ENCODE assay signal across 26 cellular contexts in genomic region chr7:141418087-141418486, GRCh38.
"Had no signal": no experiment of that assay in that cellular context is flagged by ENCODE, and none has a peak within 500 bp of the region (broad histone marks: within the 10 kb centered on the region; RNA-seq: fewer than 3 reads in every experiment).

No MANE protein-coding gene starts in this region.

- H3K36me3 ChIP-seq: neutrophil, ovary, tibial artery had no signal

- H3K27me3 ChIP-seq: hepatocyte, neutrophil, ovary, tibial artery had no signal

- H3K4me3 Mint-ChIP-seq: activated CD4-positive, alpha-beta memory T cell treated with anti-CD3 and anti-CD28 coated beads, Interleukin-2, amount 10 ng/mL, durations not matched to agents 7 days and 5 days; activated naive CD4-positive, alpha-beta T cell treated with anti-CD3 and anti-CD28 coated beads for 36 hours; activated T-cell treated with anti-CD3 and anti-CD28 coated beads, Interleukin-2, amount 50 U/mL, for 72 hours; natural killer cell; stimulated activated naive CD8-positive, alpha-beta T cell treated with anti-CD3 and anti-CD28 coated beads, Interleukin-15, Interleukin-2, amounts not matched to agents 100 ng/mL and 50 ng/mL, for 24 hours; T-helper 17 cell had no signal

- H3K9me3 ChIP-seq: neutrophil, ovary, tibial artery had no signal

- H3K27ac Mint-ChIP-seq: activated CD4-positive, alpha-beta memory T cell treated with anti-CD3 and anti-CD28 coated beads, Interleukin-2, amount 10 ng/mL, durations not matched to agents 7 days and 5 days; activated naive CD4-positive, alpha-beta T cell treated with anti-CD3 and anti-CD28 coated beads for 36 hours; activated T-cell treated with anti-CD3 and anti-CD28 coated beads, Interleukin-2, amount 50 U/mL, for 72 hours; natural killer cell; stimulated activated naive CD8-positive, alpha-beta T cell treated with anti-CD3 and anti-CD28 coated beads, Interleukin-15, Interleukin-2, amounts not matched to agents 100 ng/mL and 50 ng/mL, for 24 hours; T-helper 17 cell had no signal

- DNase-seq: activated CD4-positive, alpha-beta memory T cell treated with anti-CD3 and anti-CD28 coated beads, Interleukin-2, amount 10 ng/mL, durations not matched to agents 7 days and 5 days; activated CD4-positive, alpha-beta T cell treated with anti-CD3 and anti-CD28 coated beads for 48 hours; activated effector memory CD4-positive, alpha-beta T cell treated with Interleukin-2 at 50 U/mL for 16 hours; activated naive CD4-positive, alpha-beta T cell treated with anti-CD3 and anti-CD28 coated beads for 36 hours; activated T-cell treated with anti-CD3 and anti-CD28 coated beads, Interleukin-2, amount 50 U/mL, for 72 hours; cerebellar nuclear complex; cortex of kidney; erythroblast; foreskin melanocyte; glutamatergic neuron; kidney glomerular epithelial cell; left ventricle myocardium superior; mammary epithelial cell; midbrain; natural killer cell; ovary; right cardiac atrium; stimulated activated CD4-positive, alpha-beta T cell treated with anti-CD3 and anti-CD28 coated beads, Interleukin-12 subunit alpha, Interleukin-12 subunit beta, amount 100 ng/mL, for 4 hours; substantia nigra; T-helper 17 cell; tibial artery had no signal

- FAIRE-seq: bronchial epithelial cell, urothelium cell line had no signal

- H3K4me3 ChIP-seq: hepatocyte, ovary, tibial artery had no signal

- H3K27ac ChIP-seq: hepatocyte, neutrophil, ovary, tibial artery had no signal

- H3K4me1 ChIP-seq: tibial artery had no signal

- H3K9me3 Mint-ChIP-seq: activated CD4-positive, alpha-beta memory T cell treated with anti-CD3 and anti-CD28 coated beads, Interleukin-2, amount 10 ng/mL, durations not matched to agents 7 days and 5 days; activated naive CD4-positive, alpha-beta T cell treated with anti-CD3 and anti-CD28 coated beads for 36 hours; activated T-cell treated with anti-CD3 and anti-CD28 coated beads, Interleukin-2, amount 50 U/mL, for 72 hours; natural killer cell; stimulated activated naive CD8-positive, alpha-beta T cell treated with anti-CD3 and anti-CD28 coated beads, Interleukin-15, Interleukin-2, amounts not matched to agents 100 ng/mL and 50 ng/mL, for 24 hours had no signal

- H3K4me1 Mint-ChIP-seq: activated CD4-positive, alpha-beta memory T cell treated with anti-CD3 and anti-CD28 coated beads, Interleukin-2, amount 10 ng/mL, durations not matched to agents 7 days and 5 days; natural killer cell; T-helper 17 cell had no signal

- H3K36me3 Mint-ChIP-seq: natural killer cell had no signal
